ENCODE assay signal across 8 cellular contexts in genomic region chr5:172659909-172660628, GRCh38. TPM values are rescaled to one million over a fixed set of nuclear protein-coding genes. Genes with fewer than 3 reads are reported as not detected.
DNase-seq lines count a peak whose midpoint lies in the region; ATAC-seq, FAIRE-seq and TF ChIP-seq lines count a peak whose summit lies in the region.

No MANE protein-coding gene starts in this region.

- TF ChIP-seq EP300 in A549 (IDR thresholded peaks at IDR 0.05) (no peak), K562 (IDR thresholded peaks at IDR 0.05; ENCODE audit: low read length) (no peak)

- intact Hi-C loops in K562 (cut with micrococcal nuclease), result no loop called here

- H3K4me2 ChIP-seq in A549 (peak overlapping the region; percentile 52), K562 (ENCODE audit: insufficient read depth, low read length) (no peak overlapping the region), keratinocyte (ENCODE audit: control insufficient read depth, extremely low read depth, insufficient read depth, low read depth, low read length) (peak overlapping the region; percentile 41)

- H3K79me2 ChIP-seq in K562 (ENCODE audit: control insufficient read depth, insufficient read depth, low read length) (no peaks in the 10 kb centered on the region), keratinocyte (ENCODE audit: control insufficient read depth, insufficient read depth, low read length) (no peaks in the 10 kb centered on the region)

- H3K9me3 ChIP-seq in A549, result no peaks in the 10 kb centered on the region
- H3K9me3 ChIP-seq in K562 (replicated peaks; ENCODE audit: control insufficient read depth, insufficient read depth, low read depth, low read length), result no peaks in the 10 kb centered on the region
- H3K9me3 ChIP-seq in keratinocyte (ENCODE audit: control insufficient read depth, low read depth, low read length), result peaks cover 3% of the 10 kb centered on the region

- POLR2A ChIA-PET in A549 (lab: Yijun Ruan, JAX) (no interaction called here), K562 (lab: Yijun Ruan, JAX) (interaction anchor here (0.6 to 0.7 kb wide), 2 partner anchors 186 to 310 kb away, joined by 3 read pairs; no protein-coding TSS in a partner anchor)

- in situ Hi-C loops in K562 (cut with MboI), result no loop called here

- peaks cover 41 to 59% of the 10 kb centered on the region in 2 experiments for H3K27me3 ChIP-seq in K562 (ENCODE audit: control insufficient read depth in 2 of 2, insufficient read depth in 2 of 2, low read length in 2 of 2)
- H3K27me3 ChIP-seq in keratinocyte (ENCODE audit: control insufficient read depth, extremely low read depth, insufficient read depth, low read length), result no peaks in the 10 kb centered on the region

- TF ChIP-seq RAD21 in A549 (conservative IDR thresholded peaks at IDR 0.05 in 1 of 2, IDR thresholded peaks at IDR 0.05 in 1 of 2), result no peak
- no peak for TF ChIP-seq RAD21 in K562 (CRISPR knock-in tag; conservative IDR thresholded peaks at IDR 0.05 in 1 of 2, IDR thresholded peaks at IDR 0.05 in 1 of 2)

- BruUV-seq in K562 (replicated peaks; lab: Mats Ljungman, UMichigan), result no TSS peak

- dilution Hi-C loops in keratinocyte (cut with MboI; ENCODE audit: extremely low pct_ligation_motif_present, low sequenced_read_pairs), result no loop called here

- FAIRE-seq in A549 (lab: Jason Lieb, UNC), result no peak
- no peak for FAIRE-seq in K562 (lab: Jason Lieb, UNC)
- peak; percentile 52 for FAIRE-seq in keratinocyte (lab: Jason Lieb, UNC)

- ATAC-seq in A549, result peak; percentile 51 to 75; a peak in 3 of 6 replicates
- ATAC-seq in K562, result peak; percentile 63
- ATAC-seq in GM18520 (IDR thresholded peaks at IDR 0.05; ENCODE audit: unreplicated experiment), result no peak

- TF ChIP-seq CTCF in A549 (IDR thresholded peaks at IDR 0.05) (no peak), K562 (IDR thresholded peaks at IDR 0.05 in 2 of 3, conservative IDR thresholded peaks at IDR 0.05 in 1 of 3; ENCODE audit: insufficient read depth in 2 of 3, low read depth in 1 of 3, low read length in 3 of 3) (no peak), keratinocyte (optimal IDR thresholded peaks at IDR 0.05 in 1 of 3, IDR thresholded peaks at IDR 0.05 in 1 of 3, conservative IDR thresholded peaks at IDR 0.05 in 1 of 3; ENCODE audit: extremely low read depth in 1 of 3, insufficient read depth in 2 of 3, low read length in 3 of 3) (no peak)

- WGBS in A549 (ENCODE audit: missing lambda C conversion rate), result 35% methylated on average over 12 of the region's 18 CpGs
- 1% methylated on average over 18 of the region's 18 CpGs for WGBS in K562 (ENCODE audit: insufficient coverage, low coverage, missing lambda C conversion rate)

- H3K36me3 ChIP-seq in K562 (ENCODE audit: control insufficient read depth, insufficient read depth, low read length) (no peaks in the 10 kb centered on the region), keratinocyte (ENCODE audit: control insufficient read depth in 2 of 2, extremely low read depth in 1 of 2, insufficient read depth in 2 of 2, low read length in 2 of 2) (no peaks in the 10 kb centered on the region)

- CTCF ChIA-PET in A549 (lab: Yijun Ruan, JAX), result interaction anchor here (2.1 kb wide), 1 partner anchor 12 kb away, joined by 7 read pairs; no protein-coding TSS in a partner anchor
- CTCF ChIA-PET in K562 (lab: Yijun Ruan, JAX; ENCODE audit: low intra/inter-chr PET ratio), result no interaction called here

- H3K9me1 ChIP-seq in K562 (ENCODE audit: control insufficient read depth, insufficient read depth, low read length) (no peaks in the 10 kb centered on the region), keratinocyte (ENCODE audit: control insufficient read depth, extremely low read depth, insufficient read depth, low read length) (no peaks in the 10 kb centered on the region)

- H3K27ac ChIP-seq in A549 (peak overlapping the region; percentile 34 to 68; a peak in 4 of 6 replicates), K562 (ENCODE audit: extremely low read depth, low read depth, low read length) (no peak overlapping the region), keratinocyte (ENCODE audit: control insufficient read depth, insufficient read depth, low read length) (peak overlapping the region; percentile 40)

- H4K20me1 ChIP-seq in K562 (replicated peaks; ENCODE audit: control insufficient read depth, insufficient read depth, low read length) (no peaks in the 10 kb centered on the region; the same call in none of the 2 replicates), keratinocyte (ENCODE audit: control insufficient read depth, extremely low read depth, insufficient read depth, low read length) (no peaks in the 10 kb centered on the region)

- DNase-seq in A549 (ENCODE audit: low read depth in 1 of 2, low spot score in 1 of 2), result peak in 1 of 2 experiments; percentile 45
- peak; percentile 95 for DNase-seq in LHCN-M2 (ENCODE audit: low read depth)
- no peak for DNase-seq in K562 (ENCODE audit: extremely low read depth in 1 of 4, low spot score in 3 of 4)
- peak; percentile 49 for DNase-seq in keratinocyte (ENCODE audit: low read depth, low spot score)
- DNase-seq in smooth muscle cell of the brain vasculature (ENCODE audit: low read depth, low spot score), result peak; percentile 36
- DNase-seq in activated naive CD4-positive, alpha-beta T cell treated with Interleukin-2 at 50 U/mL for 16 hours, result no peak
- DNase-seq in COR-L47 (lab: John Stamatoyannopoulos, UW), result no peak

- no peak overlapping the region for H3K9ac ChIP-seq in K562 (ENCODE audit: insufficient read depth in 1 of 2, low read depth in 2 of 2, low read length in 2 of 2)
- peak overlapping the region; percentile 44 for H3K9ac ChIP-seq in keratinocyte (ENCODE audit: control insufficient read depth, extremely low read depth, insufficient read depth, low read length)

- H3K4me1 ChIP-seq in A549 (peaks cover 15% of the 10 kb centered on the region), K562 (replicated peaks in 1 of 2; ENCODE audit: control insufficient read depth in 2 of 2, insufficient read depth in 2 of 2, low read length in 2 of 2) (no peaks in the 10 kb centered on the region), keratinocyte (ENCODE audit: control insufficient read depth, extremely low read depth, insufficient read depth, low read length) (peaks cover 14% of the 10 kb centered on the region)

- no peak for TF ChIP-seq POLR2A in A549 (IDR thresholded peaks at IDR 0.05; ENCODE audit: low read length)
- TF ChIP-seq POLR2A in K562 (conservative IDR thresholded peaks at IDR 0.05), result no peak

- no peak overlapping the region for H2AFZ ChIP-seq in K562 (ENCODE audit: low read depth, low read length)
- peak overlapping the region; percentile 80 for H2AFZ ChIP-seq in keratinocyte (ENCODE audit: control insufficient read depth, low read length)

- H3K4me3 ChIP-seq in A549, result no peak overlapping the region
- H3K4me3 ChIP-seq in K562, result no peak overlapping the region
- H3K4me3 ChIP-seq in keratinocyte (ENCODE audit: control insufficient read depth in 2 of 3, extremely low read depth in 1 of 3, insufficient read depth in 2 of 3, low read depth in 1 of 3, low read length in 3 of 3), result no peak overlapping the region

TF ChIP-seq in A549, 52 proteins besides CTCF, POLR2A, EP300 and RAD21 (continues in another document):
- no peak for TF ChIP-seq HOXA7 (CRISPR knock-in tag; IDR thresholded peaks at IDR 0.05)
- TF ChIP-seq CBX2 (IDR thresholded peaks at IDR 0.05; ENCODE audit: borderline replicate concordance, low read depth), result no peak
- no peak for TF ChIP-seq FOSL2 (IDR thresholded peaks at IDR 0.05)
- TF ChIP-seq FOSL2 (CRISPR knock-in tag; IDR thresholded peaks at IDR 0.05), result no peak
- no peak for TF ChIP-seq RARB (CRISPR knock-in tag; IDR thresholded peaks at IDR 0.05)

TF ChIP-seq in K562, 482 proteins besides CTCF, POLR2A, EP300 and RAD21 (continues in another document):
- TF ChIP-seq ZNF408 (CRISPR knock-in tag; IDR thresholded peaks at IDR 0.05; ENCODE audit: low read depth), result no peak

RNA-seq across cellular contexts. Expression of gene NEURL1B, which starts 19.0 kb away (rescaled TPM):
- polyA plus RNA-seq in A549 (2011; rRNA removed), result 0.89 and 1.3 TPM in 2 replicates
- polyA plus RNA-seq in A549 (2012; cell fraction: cytosol; rRNA removed), result 0.71 and 1.0 TPM in 2 replicates
- polyA plus RNA-seq in A549 (2012; cell fraction: nucleus; rRNA removed), result 2.4 and 3.2 TPM in 2 replicates
- 1.8 to 2.2 TPM (median 2.1 TPM) in 3 replicates for polyA plus RNA-seq in A549 (2017; fragmentation: RNase III; extraction: RNeasy Plus Mini Kit Qiagen cat#74134 plus additional on column Dnase treatment)
- polyA minus RNA-seq in A549 (2011; rRNA and poly(A)+ RNA removed), result 2.1 and 2.6 TPM in 2 replicates
- 12.3 and 14.6 TPM in 2 replicates for total RNA-seq in LHCN-M2 (2014; rRNA removed)
- polyA plus RNA-seq in LHCN-M2 (2012), result 6.9 TPM
- total RNA-seq in K562 (2011; cell fraction: chromatin; rRNA removed; ENCODE audit: low replicate concordance), result not detected in 2 replicates
- total RNA-seq in K562 (2011; cell fraction: nucleolus; rRNA removed), result not detected in 2 replicates
- not detected in 2 replicates for total RNA-seq in K562 (2011; cell fraction: nucleoplasm; rRNA removed)
- not detected in 2 replicates for total RNA-seq in K562 (2014; rRNA removed)
- total RNA-seq in K562 (2014; rRNA removed; fragmentation: Illumina TruSeq; extraction: Trizol), result not detected in 2 replicates
- total RNA-seq in K562 (2015; rRNA removed; fragmentation: Illumina TruSeq; extraction: Trizol), result not detected in 2 replicates
- 0.04 TPM in 2 replicates for total RNA-seq in K562 (2021)
- not detected in 2 replicates for polyA plus RNA-seq in K562 (2011; rRNA removed)
- not detected in 2 replicates for polyA plus RNA-seq in K562 (2011; cell fraction: cytosol; rRNA removed)
- polyA plus RNA-seq in K562 (2011; cell fraction: nucleus; rRNA removed), result not detected in 2 replicates
- polyA plus RNA-seq in K562 (2012), result not detected in 2 replicates
- not detected in 2 replicates for polyA plus RNA-seq in K562 (2014; fragmentation: Illumina TruSeq; extraction: Trizol)
- polyA plus RNA-seq in K562 (2014; fragmentation: Nextera tagmentation; extraction: Ambion mirVana), result not detected
- polyA plus RNA-seq in K562 (2014; rRNA removed), result not detected in 2 replicates
- polyA minus RNA-seq in K562 (2011; rRNA and poly(A)+ RNA removed), result not detected in 2 replicates
- not detected in 2 replicates for polyA minus RNA-seq in K562 (2011; cell fraction: cytosol; rRNA and poly(A)+ RNA removed)
- polyA minus RNA-seq in K562 (2011; cell fraction: nucleus; rRNA and poly(A)+ RNA removed), result not detected in 2 replicates
- 0.06 to 0.43 TPM (median 0.36 TPM) in 3 replicates for polyA plus RNA-seq in keratinocyte
- 0.07 TPM for polyA plus RNA-seq in keratinocyte (2011; ENCODE audit: low read depth)
- polyA plus RNA-seq in keratinocyte (2011; cell fraction: cytosol; rRNA removed), result 0.13 and 0.14 TPM in 2 replicates
- polyA plus RNA-seq in keratinocyte (2011; cell fraction: nucleus; rRNA removed), result 0.24 and 0.25 TPM in 2 replicates
- 0.14 and 0.38 TPM in 2 replicates for polyA plus RNA-seq in keratinocyte (2012; ENCODE audit: low replicate concordance)
- 0.07 to 0.77 TPM (median 0.56 TPM) in 3 replicates for polyA minus RNA-seq in keratinocyte
- polyA minus RNA-seq in keratinocyte (2011; cell fraction: cytosol; rRNA and poly(A)+ RNA removed), result 0.58 TPM
- polyA minus RNA-seq in keratinocyte (2011; cell fraction: nucleus; rRNA and poly(A)+ RNA removed), result 0.11 TPM in 1 of 2 replicates, not detected in the other

Comparison
In these comparisons a context has a peak if more than half of its experiments do, and no peak if none do; other contexts are left out.
1. DNase-seq: peak in LHCN-M2 (single experiment), keratinocyte (single experiment) and smooth muscle cell of the brain vasculature (single experiment); none in K562 (0 of 4), activated naive CD4-positive, alpha-beta T cell treated with Interleukin-2 at 50 U/mL for 16 hours (single experiment) and COR-L47 (single experiment).